In genomic region chr16:88534731-88535141, GRCh38 we compare ENCODE assay signal across 8 cellular contexts. TPM values are rescaled to one million over a fixed set of nuclear protein-coding genes. Genes with fewer than 3 reads are reported as not detected.
A peak's percentile ranks its signal among the peaks of the same experiment; 100 is the strongest.
DNase-seq lines count a peak whose midpoint lies in the region; ATAC-seq and TF ChIP-seq lines count a peak whose summit lies in the region.

No MANE protein-coding gene starts in this region.

- DNase-seq in activated CD8-positive, alpha-beta T cell treated with anti-CD3 and anti-CD28 coated beads, Interleukin-2, amount 10 ng/mL, durations not matched to agents 7 days and 5 days = peak; percentile 47
- DNase-seq in fibroblast of the conjunctiva (ENCODE audit: low read depth) (peak; percentile 28), psoas muscle (peak; percentile 67 to 83), NCI-H146 treated with DMSO at 0.1 percent for 48 hours (lab: John Stamatoyannopoulos, UW; ENCODE audit: unreplicated experiment) (no peak), SK-N-DZ (ENCODE audit: low spot score) (no peak), SW480 (ENCODE audit: low spot score) (no peak)

- TF ChIP-seq CTCF in psoas muscle (IDR thresholded peaks at IDR 0.05) = no peak

- H3K27me3 Mint-ChIP-seq in activated CD8-positive, alpha-beta T cell treated with anti-CD3 and anti-CD28 coated beads, Interleukin-2, amount 10 ng/mL, durations not matched to agents 7 days and 5 days (ENCODE audit: low read depth) = peaks cover under 1% of the 10 kb centered on the region

- intact Hi-C loops in psoas muscle (cut with DNase I) = no loop called here

- no peaks in the 10 kb centered on the region for H3K9me3 Mint-ChIP-seq in activated CD8-positive, alpha-beta T cell treated with anti-CD3 and anti-CD28 coated beads, Interleukin-2, amount 10 ng/mL, durations not matched to agents 7 days and 5 days (ENCODE audit: insufficient read depth)

- peak overlapping the region; percentile 73 for H3K4me3 Mint-ChIP-seq in activated CD8-positive, alpha-beta T cell treated with anti-CD3 and anti-CD28 coated beads, Interleukin-2, amount 10 ng/mL, durations not matched to agents 7 days and 5 days

- WGBS in psoas muscle, 3 donors = 12 to 21% (median 12%) methylated on average over 27 to 48 of the region's 48 CpGs

- peaks cover 0 to 7% (median 5%) of the 10 kb centered on the region in 3 donors for H3K27me3 ChIP-seq in psoas muscle (ENCODE audit: insufficient read depth in 3 of 3, low read length in 2 of 3)

- peaks cover 28% of the 10 kb centered on the region for H3K4me1 ChIP-seq in psoas muscle

- no peaks in the 10 kb centered on the region for H3K9me3 ChIP-seq in psoas muscle

- peak overlapping the region; percentile 83 for H3K4me3 ChIP-seq in psoas muscle

- peak overlapping the region; percentile 88 for H3K27ac Mint-ChIP-seq in activated CD8-positive, alpha-beta T cell treated with anti-CD3 and anti-CD28 coated beads, Interleukin-2, amount 10 ng/mL, durations not matched to agents 7 days and 5 days

- peak; percentile 34 for ATAC-seq in GM18511 (IDR thresholded peaks at IDR 0.05; ENCODE audit: unreplicated experiment)
- ATAC-seq in HG03439 (IDR thresholded peaks at IDR 0.05; ENCODE audit: unreplicated experiment) = peak; percentile 22
- peak; percentile 25 for ATAC-seq in activated CD8-positive, alpha-beta T cell treated with anti-CD3 and anti-CD28 coated beads, Interleukin-2, amount 10 ng/mL, durations not matched to agents 7 days and 5 days
- peak; percentile 34 to 64 (median 44) for ATAC-seq in psoas muscle

- CTCF ChIA-PET in activated CD8-positive, alpha-beta T cell treated with anti-CD3 and anti-CD28 coated beads, Interleukin-2, amount 10 ng/mL, durations not matched to agents 7 days and 5 days (lab: Charles Lee) = no interaction called here

- no peaks in the 10 kb centered on the region for H3K36me3 ChIP-seq in psoas muscle (ENCODE audit: insufficient read depth in 1 of 2, low read depth in 1 of 2)

- POLR2A ChIA-PET in activated CD8-positive, alpha-beta T cell treated with anti-CD3 and anti-CD28 coated beads, Interleukin-2, amount 10 ng/mL, durations not matched to agents 7 days and 5 days (lab: Charles Lee) = interaction anchor here (1.2 kb wide), 1 partner anchor 15 kb away, joined by 3 read pairs; no protein-coding TSS in a partner anchor

- peak overlapping the region; percentile 39 for H3K27ac ChIP-seq in psoas muscle

- H3K4me1 Mint-ChIP-seq in activated CD8-positive, alpha-beta T cell treated with anti-CD3 and anti-CD28 coated beads, Interleukin-2, amount 10 ng/mL, durations not matched to agents 7 days and 5 days (ENCODE audit: low read depth) = peaks cover 9% of the 10 kb centered on the region

- peaks cover 10% of the 10 kb centered on the region for H3K36me3 Mint-ChIP-seq in activated CD8-positive, alpha-beta T cell treated with anti-CD3 and anti-CD28 coated beads, Interleukin-2, amount 10 ng/mL, durations not matched to agents 7 days and 5 days (ENCODE audit: low read depth)

RNA-seq across cellular contexts. Expression of gene ZC3H18, which starts 35.5 kb away (rescaled TPM):
- total RNA-seq in activated CD8-positive, alpha-beta T cell treated with anti-CD3 and anti-CD28 coated beads, Interleukin-2, amount 10 ng/mL, durations not matched to agents 7 days and 5 days = 10 to 100 TPM; 80.9 to 90.0 TPM
- 10 to 100 TPM; 24.8 to 30.5 (median 26.9) TPM for total RNA-seq in psoas muscle
- polyA plus RNA-seq in psoas muscle = 10 to 100 TPM; 19.9 to 36.0 (median 32.0) TPM
- polyA plus RNA-seq in SK-N-DZ (2014; cell fraction: cytosol; rRNA removed) = 24.7 and 26.3 TPM in 2 replicates
- polyA plus RNA-seq in SK-N-DZ (2014; cell fraction: nucleus; rRNA removed) = 41.5 and 57.7 TPM in 2 replicates

Comparison
In these comparisons a context has a peak if more than half of its experiments do, and no peak if none do; other contexts are left out.
1. DNase-seq: peak in activated CD8-positive, alpha-beta T cell treated with anti-CD3 and anti-CD28 coated beads, Interleukin-2, amount 10 ng/mL, durations not matched to agents 7 days and 5 days (single experiment), fibroblast of the conjunctiva (single experiment) and psoas muscle (2 of 2); none in NCI-H146 treated with DMSO at 0.1 percent for 48 hours (single experiment), SK-N-DZ (single experiment) and SW480 (single experiment).
2. Peak in every context shown above with its lines, with median percentiles within 50 percentile points of each other: ATAC-seq.